19 cellular contexts compared by ENCODE assay signal in genomic region chr12:89323568-89324218, GRCh38. TPM values are rescaled to one million over a fixed set of nuclear protein-coding genes. Genes with fewer than 3 reads are reported as not detected.
A peak's percentile ranks its signal among the peaks of the same experiment; 100 is the strongest.
DNase-seq lines count a peak whose midpoint lies in the region; ATAC-seq and TF ChIP-seq lines count a peak whose summit lies in the region.
"Had no signal": no experiment of that assay in that cellular context is flagged by ENCODE, and none has a peak within 500 bp of the region (broad histone marks: within the 10 kb centered on the region; RNA-seq: fewer than 3 reads in every experiment).

No MANE protein-coding gene starts in this region.

- peaks cover 2% of the 10 kb centered on the region for H3K79me2 ChIP-seq in trophoblast cell (ENCODE audit: control insufficient read depth, insufficient read depth, low read length, poor library complexity)
- H3K79me2 ChIP-seq in Karpas-422 (ENCODE audit: low read length): no peaks in the 10 kb centered on the region

- H3K9me3 Mint-ChIP-seq in activated naive CD8-positive, alpha-beta T cell treated with anti-CD3 and anti-CD28 coated beads, Interleukin-2, amount 50 U/mL, for 24 hours: no peaks in the 10 kb centered on the region
- no peaks in the 10 kb centered on the region for H3K9me3 Mint-ChIP-seq in activated naive CD8-positive, alpha-beta T cell treated with anti-CD3 and anti-CD28 coated beads for 36 hours

- peak; percentile 59 for ATAC-seq in activated naive CD8-positive, alpha-beta T cell treated with anti-CD3 and anti-CD28 coated beads, Interleukin-2, amount 50 U/mL, for 24 hours
- ATAC-seq: HCT116 had no signal

- H3K4me1 ChIP-seq in trophoblast cell (ENCODE audit: control insufficient read depth in 1 of 2, insufficient read depth in 2 of 2, low read length in 2 of 2): peaks cover 17 to 26% of the 10 kb centered on the region in 2 experiments
- H3K4me1 ChIP-seq in Karpas-422 (ENCODE audit: low read length): peaks cover 27% of the 10 kb centered on the region
- H3K4me1 ChIP-seq: SJSA1 had no signal

- H3K27ac ChIP-seq in trophoblast cell (ENCODE audit: low read depth, low read length): no peak overlapping the region
- no peak overlapping the region for H3K27ac ChIP-seq in Karpas-422 (ENCODE audit: low read length)
- H3K27ac ChIP-seq: SJSA1 had no signal

- peak overlapping the region; percentile 62 for H2BK5ac ChIP-seq in trophoblast cell (ENCODE audit: low read depth, low read length, poor library complexity)

- no peak overlapping the region for H4K12ac ChIP-seq in trophoblast cell (ENCODE audit: low read depth, low read length)

- H3K4me3 ChIP-seq in trophoblast cell (ENCODE audit: low read depth, low read length) (no peak overlapping the region), Karpas-422 (ENCODE audit: low read length) (no peak overlapping the region)
- H3K4me3 ChIP-seq: SJSA1 had no signal

- no CpG with 5 or more reads among the region's 3 CpGs for WGBS in trophoblast cell (ENCODE audit: extremely low coverage, insufficient coverage, insufficient read length)

- peaks cover 12% of the 10 kb centered on the region for H3K4me1 Mint-ChIP-seq in activated naive CD8-positive, alpha-beta T cell treated with anti-CD3 and anti-CD28 coated beads, Interleukin-2, amount 50 U/mL, for 24 hours
- H3K4me1 Mint-ChIP-seq in activated naive CD8-positive, alpha-beta T cell treated with anti-CD3 and anti-CD28 coated beads for 36 hours: peaks cover 7% of the 10 kb centered on the region
- H3K4me1 Mint-ChIP-seq: CD4-positive, CD25-positive, alpha-beta regulatory T cell had no signal

- no peak overlapping the region for H4K8ac ChIP-seq in trophoblast cell (ENCODE audit: low read depth, low read length)

- no peaks in the 10 kb centered on the region for H3K27me3 ChIP-seq in trophoblast cell (ENCODE audit: insufficient read depth, low read length)
- H3K27me3 ChIP-seq in Karpas-422 (ENCODE audit: low read length): no peaks in the 10 kb centered on the region
- H3K27me3 ChIP-seq: SJSA1 had no signal

- no peak overlapping the region for H3K4me2 ChIP-seq in trophoblast cell (ENCODE audit: low read length)
- no peak overlapping the region for H3K4me2 ChIP-seq in Karpas-422 (ENCODE audit: low read depth, low read length, poor library complexity, severe bottlenecking)

- no peak overlapping the region for H3K23ac ChIP-seq in trophoblast cell (ENCODE audit: low read length)

- H3K79me1 ChIP-seq in trophoblast cell (ENCODE audit: low read length): peaks cover 18% of the 10 kb centered on the region

- peak overlapping the region; percentile 82 for H2AK5ac ChIP-seq in trophoblast cell (ENCODE audit: low read length)

- H3K36me3 ChIP-seq in trophoblast cell (ENCODE audit: control insufficient read depth in 1 of 2, insufficient read depth in 2 of 2, low read length in 2 of 2) (no peaks in the 10 kb centered on the region), Karpas-422 (ENCODE audit: insufficient read depth, low read length) (no peaks in the 10 kb centered on the region)
- H3K36me3 ChIP-seq: SJSA1 had no signal

- DNase-seq in activated naive CD8-positive, alpha-beta T cell treated with anti-CD3 and anti-CD28 coated beads, Interleukin-2, amount 50 U/mL, for 24 hours: no peak
- DNase-seq in activated naive CD8-positive, alpha-beta T cell treated with anti-CD3 and anti-CD28 coated beads for 36 hours: no peak
- DNase-seq in HEK293T (ENCODE audit: extremely low spot score) (no peak), left kidney (ENCODE audit: low read depth, low spot score) (peak; percentile 42), trophoblast cell (no peak), Karpas-422 (no peak), COLO668 (lab: John Stamatoyannopoulos, UW; ENCODE audit: unreplicated experiment) (no peak)
- DNase-seq in stimulated activated CD4-positive, alpha-beta T cell treated with anti-CD3 and anti-CD28 coated beads, Interleukin-1b, Interleukin-23, amount 100 ng/mL, for 48 hours: no peak
- DNase-seq: CD4-positive, CD25-positive, alpha-beta regulatory T cell; DMS53; KG1; NCI-H1048; NCI-H1417; NCI-H1694; NCI-H2029 treated with DMSO at 0.1 percent for 48 hours; NCI-H446 treated with DMSO at 0.1 percent for 48 hours; NCI-H526 had no signal

- H3K9me3 ChIP-seq in trophoblast cell (ENCODE audit: insufficient read depth, low read depth, low read length) (no peaks in the 10 kb centered on the region), Karpas-422 (ENCODE audit: low read length) (no peaks in the 10 kb centered on the region)
- H3K9me3 ChIP-seq: SJSA1 had no signal

- H3K4me3 Mint-ChIP-seq in activated naive CD8-positive, alpha-beta T cell treated with anti-CD3 and anti-CD28 coated beads, Interleukin-2, amount 50 U/mL, for 24 hours: no peak overlapping the region
- no peak overlapping the region for H3K4me3 Mint-ChIP-seq in activated naive CD8-positive, alpha-beta T cell treated with anti-CD3 and anti-CD28 coated beads for 36 hours
- H3K4me3 Mint-ChIP-seq: CD4-positive, CD25-positive, alpha-beta regulatory T cell had no signal

- no peaks in the 10 kb centered on the region for H3K9me2 ChIP-seq in Karpas-422 (replicated peaks; ENCODE audit: insufficient read depth, low read length)

- peak overlapping the region; percentile 80 for H4K91ac ChIP-seq in trophoblast cell (ENCODE audit: low read depth, low read length)

- H3K27ac Mint-ChIP-seq in activated naive CD8-positive, alpha-beta T cell treated with anti-CD3 and anti-CD28 coated beads, Interleukin-2, amount 50 U/mL, for 24 hours: no peak overlapping the region
- no peak overlapping the region for H3K27ac Mint-ChIP-seq in activated naive CD8-positive, alpha-beta T cell treated with anti-CD3 and anti-CD28 coated beads for 36 hours
- H3K27ac Mint-ChIP-seq: CD4-positive, CD25-positive, alpha-beta regulatory T cell had no signal

- H2BK120ac ChIP-seq in trophoblast cell (ENCODE audit: insufficient read depth, low read length, poor library complexity): peak overlapping the region; percentile 69

- H3K27me3 Mint-ChIP-seq in activated naive CD8-positive, alpha-beta T cell treated with anti-CD3 and anti-CD28 coated beads, Interleukin-2, amount 50 U/mL, for 24 hours: peaks cover 2% of the 10 kb centered on the region
- H3K27me3 Mint-ChIP-seq in activated naive CD8-positive, alpha-beta T cell treated with anti-CD3 and anti-CD28 coated beads for 36 hours: peaks cover 4% of the 10 kb centered on the region
- H3K27me3 Mint-ChIP-seq: CD4-positive, CD25-positive, alpha-beta regulatory T cell had no signal

- H3K14ac ChIP-seq in trophoblast cell (ENCODE audit: low read length): peak overlapping the region; percentile 74

- H3K9ac ChIP-seq in trophoblast cell (ENCODE audit: low read length): no peak overlapping the region
- H3K9ac ChIP-seq in Karpas-422 (ENCODE audit: low read length): no peak overlapping the region

- POLR2A ChIA-PET in HEK293T (lab: Yijun Ruan, JAX): no interaction called here

- CTCF ChIA-PET in HEK293T (lab: Yijun Ruan, JAX): no interaction called here

- H2AFZ ChIP-seq in trophoblast cell (ENCODE audit: insufficient read depth, low read length, poor library complexity) (no peak overlapping the region), Karpas-422 (ENCODE audit: low read length) (no peak overlapping the region)

- H4K20me1 ChIP-seq in Karpas-422 (ENCODE audit: insufficient read depth, low read depth, low read length): no peaks in the 10 kb centered on the region

- H3K18ac ChIP-seq in trophoblast cell (ENCODE audit: low read length): peak overlapping the region; percentile 48

- peak overlapping the region; percentile 11 for H3K4ac ChIP-seq in trophoblast cell (ENCODE audit: low read depth, low read length)

- H2BK12ac ChIP-seq in trophoblast cell (ENCODE audit: low read length): peak overlapping the region; percentile 93

- no peaks in the 10 kb centered on the region for H3K36me3 Mint-ChIP-seq in activated naive CD8-positive, alpha-beta T cell treated with anti-CD3 and anti-CD28 coated beads, Interleukin-2, amount 50 U/mL, for 24 hours (ENCODE audit: low read depth)
- no peaks in the 10 kb centered on the region for H3K36me3 Mint-ChIP-seq in activated naive CD8-positive, alpha-beta T cell treated with anti-CD3 and anti-CD28 coated beads for 36 hours
- H3K36me3 Mint-ChIP-seq: CD4-positive, CD25-positive, alpha-beta regulatory T cell had no signal

TF ChIP-seq in HEK293T, 16 proteins besides CTCF, POLR2A, EP300 and RAD21:
- no peak for TF ChIP-seq L3MBTL2 (conservative IDR thresholded peaks at IDR 0.05)
- TF ChIP-seq ELF4 (IDR thresholded peaks at IDR 0.05): no peak
- peak; percentile 35; the same call in 1 of the 2 replicates for TF ChIP-seq PKNOX1 (IDR thresholded peaks at IDR 0.05)
- TF ChIP-seq TARDBP (IDR thresholded peaks at IDR 0.05): no peak
- TF ChIP-seq BHLHE40 (IDR thresholded peaks at IDR 0.05; ENCODE audit: borderline replicate concordance): no peak
- TF ChIP-seq FOXM1 (IDR thresholded peaks at IDR 0.05; ENCODE audit: borderline replicate concordance): no peak

RNA-seq across cellular contexts. Expression of gene DUSP6, which starts 28.6 kb away (rescaled TPM):
- total RNA-seq in activated naive CD8-positive, alpha-beta T cell treated with anti-CD3 and anti-CD28 coated beads for 36 hours: 10 to 100 TPM; 15.3 to 15.6 TPM
- polyA plus RNA-seq in trophoblast cell (2013): 7.5 and 8.0 TPM in 2 replicates
- total RNA-seq in Karpas-422 (2014; rRNA removed; shearing (Covaris generic); ENCODE audit: low replicate concordance): 67.2 and 109 TPM in 2 replicates
